Comparison of ENCODE assay signal across 16 cellular contexts in the genomic region with DNA sequence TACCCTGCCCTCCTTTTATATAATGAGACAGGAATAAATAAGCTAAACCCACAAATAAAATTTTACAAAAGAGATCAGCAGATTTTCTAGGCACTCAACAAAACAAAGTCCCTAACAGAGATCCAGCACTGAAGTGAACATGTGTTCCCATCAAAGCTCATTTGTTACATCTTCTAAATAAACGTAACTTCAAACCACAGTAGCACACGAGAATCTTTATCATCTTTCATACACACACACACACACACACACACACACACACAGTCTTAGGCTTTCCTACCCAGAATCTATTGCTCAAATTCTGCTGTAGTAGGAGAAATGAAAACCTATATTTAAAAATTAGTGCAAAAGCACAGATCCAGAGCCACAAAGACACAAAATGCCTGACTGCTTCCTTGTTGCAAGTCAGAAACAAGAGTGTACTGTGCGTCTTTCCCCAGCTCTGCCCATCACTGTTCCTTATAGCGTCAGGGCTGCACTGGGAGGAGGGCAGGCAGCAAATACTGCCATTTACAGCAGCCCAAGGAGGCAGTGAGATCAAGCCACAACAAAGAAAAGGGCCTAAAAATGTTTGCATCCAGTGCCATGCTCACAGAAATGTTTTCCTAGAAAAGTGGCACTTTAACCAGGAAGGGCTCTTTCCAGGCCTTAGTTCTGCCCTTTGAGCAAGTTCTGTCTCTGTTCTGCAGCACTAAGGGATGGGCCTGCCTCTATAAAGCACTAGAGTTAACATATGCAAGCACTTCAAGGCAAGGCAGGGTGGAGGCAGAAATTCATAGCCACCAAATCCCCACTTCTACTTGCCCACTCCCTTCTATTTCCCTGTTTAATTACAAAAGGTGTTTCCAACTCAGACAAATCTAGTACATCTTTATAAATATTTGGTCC. TPM values are rescaled to one million over a fixed set of nuclear protein-coding genes. Genes with fewer than 3 reads are reported as not detected.
A peak's percentile ranks its signal among the peaks of the same experiment; 100 is the strongest.
DNase-seq lines count a peak whose midpoint lies in the region; ATAC-seq, FAIRE-seq and TF ChIP-seq lines count a peak whose summit lies in the region.
"Had no signal": no experiment of that assay in that cellular context is flagged by ENCODE, and none has a peak within 500 bp of the region (broad histone marks: within the 10 kb centered on the region; RNA-seq: fewer than 3 reads in every experiment).

No MANE protein-coding gene starts in this region.

- no peak overlapping the region for H3K4me3 Mint-ChIP-seq in activated naive CD4-positive, alpha-beta T cell treated with anti-CD3 and anti-CD28 coated beads, Interleukin-2, amount 10 ng/mL, durations not matched to agents 7 days and 5 days
- no peak overlapping the region for H3K4me3 Mint-ChIP-seq in astrocyte (ENCODE audit: unreplicated experiment)
- H3K4me3 Mint-ChIP-seq in stimulated activated naive B cell treated with anti-CD40 and anti-IgM and Interleukin-4, amounts not matched to agents 10 μg/mL and 1 μg/mL and 100 μg/mL, for 72 hours: no peak overlapping the region
- H3K4me3 Mint-ChIP-seq in activated CD4-positive, alpha-beta T cell treated with anti-CD3 and anti-CD28 coated beads, Interleukin-2, amount 10 ng/mL, durations not matched to agents 24 days and 14 days: no peak overlapping the region
- H3K4me3 Mint-ChIP-seq in activated CD8-positive, alpha-beta memory T cell treated with anti-CD3 and anti-CD28 coated beads, Interleukin-2, amount 10 ng/mL, durations not matched to agents 7 days and 5 days: no peak overlapping the region
- H3K4me3 Mint-ChIP-seq: endodermal cell had no signal

- H3K27me3 ChIP-seq in astrocyte (ENCODE audit: insufficient read depth, low read length): no peaks in the 10 kb centered on the region
- H3K27me3 ChIP-seq in mesendoderm (ENCODE audit: insufficient read depth, low read length, poor library complexity): no peaks in the 10 kb centered on the region
- H3K27me3 ChIP-seq: gastrocnemius medialis had no signal

- no CpG with 5 or more reads among the region's 4 CpGs for whole genome bisulfite sequencing in mesendoderm (ENCODE audit: extremely low coverage, insufficient coverage, low lambda C conversion rate)

- DNase-seq in activated naive CD4-positive, alpha-beta T cell treated with anti-CD3 and anti-CD28 coated beads, Interleukin-2, amount 10 ng/mL, durations not matched to agents 7 days and 5 days: no peak
- no peak for DNase-seq in activated naive CD4-positive, alpha-beta T cell (lab: John Stamatoyannopoulos, UW)
- DNase-seq in astrocyte (ENCODE audit: low read depth) (no peak), mesendoderm (no peak), GF-D8 (lab: John Stamatoyannopoulos, UW) (no peak)
- no peak for DNase-seq in stimulated activated naive B cell treated with anti-CD40 and anti-IgM and Interleukin-4, amounts not matched to agents 10 μg/mL and 1 μg/mL and 100 μg/mL, for 72 hours
- DNase-seq in activated CD4-positive, alpha-beta T cell treated with anti-CD3 and anti-CD28 coated beads, Interleukin-2, amount 10 ng/mL, durations not matched to agents 24 days and 14 days: no peak
- no peak for DNase-seq in activated CD8-positive, alpha-beta memory T cell treated with anti-CD3 and anti-CD28 coated beads, Interleukin-2, amount 10 ng/mL, durations not matched to agents 7 days and 5 days
- DNase-seq: endodermal cell, gastrocnemius medialis, NCI-H2171, SHP77 had no signal

- peaks cover 27% of the 10 kb centered on the region for H3K4me1 Mint-ChIP-seq in activated naive CD4-positive, alpha-beta T cell treated with anti-CD3 and anti-CD28 coated beads, Interleukin-2, amount 10 ng/mL, durations not matched to agents 7 days and 5 days
- H3K4me1 Mint-ChIP-seq in astrocyte (ENCODE audit: low read depth, unreplicated experiment): peaks cover 19% of the 10 kb centered on the region
- H3K4me1 Mint-ChIP-seq in stimulated activated naive B cell treated with anti-CD40 and anti-IgM and Interleukin-4, amounts not matched to agents 10 μg/mL and 1 μg/mL and 100 μg/mL, for 72 hours: peaks cover 14 to 39% of the 10 kb centered on the region in 2 donors
- H3K4me1 Mint-ChIP-seq in activated CD4-positive, alpha-beta T cell treated with anti-CD3 and anti-CD28 coated beads, Interleukin-2, amount 10 ng/mL, durations not matched to agents 24 days and 14 days: peaks cover 18% of the 10 kb centered on the region
- peaks cover 31% of the 10 kb centered on the region for H3K4me1 Mint-ChIP-seq in activated CD8-positive, alpha-beta memory T cell treated with anti-CD3 and anti-CD28 coated beads, Interleukin-2, amount 10 ng/mL, durations not matched to agents 7 days and 5 days

- H2BK15ac ChIP-seq in mesendoderm (replicated peaks; ENCODE audit: low read depth): no peak overlapping the region

- no peak overlapping the region for H2AFZ ChIP-seq in astrocyte (ENCODE audit: low read depth, low read length)

- intact Hi-C loops in activated CD4-positive, alpha-beta T cell treated with anti-CD3 and anti-CD28 coated beads, Interleukin-2, amount 10 ng/mL, durations not matched to agents 24 days and 14 days (cut with micrococcal nuclease): no loop called here

- no peak for ATAC-seq in stimulated activated naive B cell treated with anti-CD40 and anti-IgM and Interleukin-4, amounts not matched to agents 10 μg/mL and 1 μg/mL and 100 μg/mL, for 72 hours (replicated peaks)
- no peak for ATAC-seq in activated CD8-positive, alpha-beta memory T cell treated with anti-CD3 and anti-CD28 coated beads, Interleukin-2, amount 10 ng/mL, durations not matched to agents 7 days and 5 days
- ATAC-seq: gastrocnemius medialis had no signal

- H3K79me1 ChIP-seq in mesendoderm (ENCODE audit: low read length): peaks cover 15% of the 10 kb centered on the region

- H3K9me3 ChIP-seq in astrocyte (ENCODE audit: insufficient read depth, low read depth, low read length): no peaks in the 10 kb centered on the region
- H3K9me3 ChIP-seq: gastrocnemius medialis, thoracic aorta had no signal

- no peak for FAIRE-seq in astrocyte (lab: Jason Lieb, UNC)
- FAIRE-seq: A204.1, TTC549 had no signal

- H3K36me3 ChIP-seq in astrocyte (ENCODE audit: insufficient read depth, low read length): peaks cover 7% of the 10 kb centered on the region
- H3K36me3 ChIP-seq in mesendoderm (ENCODE audit: control insufficient read depth, insufficient read depth, low read length): peaks cover 3% of the 10 kb centered on the region
- H3K36me3 ChIP-seq: thoracic aorta had no signal

- no peak overlapping the region for H3K27ac ChIP-seq in astrocyte (ENCODE audit: low read depth, low read length)
- no peak overlapping the region for H3K27ac ChIP-seq in mesendoderm (ENCODE audit: low read depth, low read length)
- H3K27ac ChIP-seq: gastrocnemius medialis, thoracic aorta had no signal

- H3K27ac Mint-ChIP-seq in activated naive CD4-positive, alpha-beta T cell treated with anti-CD3 and anti-CD28 coated beads, Interleukin-2, amount 10 ng/mL, durations not matched to agents 7 days and 5 days: peak overlapping the region; percentile 50
- peak overlapping the region; percentile 58 for H3K27ac Mint-ChIP-seq in astrocyte (ENCODE audit: unreplicated experiment)
- H3K27ac Mint-ChIP-seq in stimulated activated naive B cell treated with anti-CD40 and anti-IgM and Interleukin-4, amounts not matched to agents 10 μg/mL and 1 μg/mL and 100 μg/mL, for 72 hours: peak overlapping the region; percentile 65
- H3K27ac Mint-ChIP-seq in activated CD4-positive, alpha-beta T cell treated with anti-CD3 and anti-CD28 coated beads, Interleukin-2, amount 10 ng/mL, durations not matched to agents 24 days and 14 days: no peak overlapping the region
- no peak overlapping the region for H3K27ac Mint-ChIP-seq in activated CD8-positive, alpha-beta memory T cell treated with anti-CD3 and anti-CD28 coated beads, Interleukin-2, amount 10 ng/mL, durations not matched to agents 7 days and 5 days

- H3K4me1 ChIP-seq in astrocyte (ENCODE audit: insufficient read depth, low read length) (peaks cover 6% of the 10 kb centered on the region), mesendoderm (ENCODE audit: control insufficient read depth, low read depth, low read length) (no peaks in the 10 kb centered on the region)

- H2BK5ac ChIP-seq in mesendoderm (ENCODE audit: low read length): no peak overlapping the region

- H2AK5ac ChIP-seq in mesendoderm (ENCODE audit: low read length): no peak overlapping the region

- H3K18ac ChIP-seq in mesendoderm (ENCODE audit: low read length): no peak overlapping the region

- no peak overlapping the region for H4K8ac ChIP-seq in mesendoderm (ENCODE audit: low read depth, low read length)

- peaks cover 58% of the 10 kb centered on the region for H4K20me1 ChIP-seq in astrocyte (ENCODE audit: insufficient read depth, low read length)

- peaks cover 89% of the 10 kb centered on the region for H3K79me2 ChIP-seq in astrocyte (ENCODE audit: insufficient read depth, low read length)
- H3K79me2 ChIP-seq in mesendoderm (ENCODE audit: control insufficient read depth, insufficient read depth, low read length): peaks cover 31% of the 10 kb centered on the region

- H3K4me3 ChIP-seq in astrocyte (ENCODE audit: insufficient read depth, low read depth, low read length): no peak overlapping the region
- no peak overlapping the region for H3K4me3 ChIP-seq in mesendoderm (ENCODE audit: low read length)
- H3K4me3 ChIP-seq: gastrocnemius medialis, thoracic aorta had no signal

- TF ChIP-seq CTCF in astrocyte (IDR thresholded peaks at IDR 0.05; ENCODE audit: insufficient read depth, low read depth, low read length): no peak

- peak overlapping the region; percentile 15 for H3K23ac ChIP-seq in mesendoderm (ENCODE audit: low read length)

- no peak overlapping the region for H4K5ac ChIP-seq in mesendoderm (ENCODE audit: low read length)

- H3K9me3 Mint-ChIP-seq in activated naive CD4-positive, alpha-beta T cell treated with anti-CD3 and anti-CD28 coated beads, Interleukin-2, amount 10 ng/mL, durations not matched to agents 7 days and 5 days: no peaks in the 10 kb centered on the region
- H3K9me3 Mint-ChIP-seq in astrocyte (ENCODE audit: unreplicated experiment): peaks cover 2% of the 10 kb centered on the region
- no peaks in the 10 kb centered on the region for H3K9me3 Mint-ChIP-seq in stimulated activated naive B cell treated with anti-CD40 and anti-IgM and Interleukin-4, amounts not matched to agents 10 μg/mL and 1 μg/mL and 100 μg/mL, for 72 hours
- no peaks in the 10 kb centered on the region for H3K9me3 Mint-ChIP-seq in activated CD4-positive, alpha-beta T cell treated with anti-CD3 and anti-CD28 coated beads, Interleukin-2, amount 10 ng/mL, durations not matched to agents 24 days and 14 days
- no peaks in the 10 kb centered on the region for H3K9me3 Mint-ChIP-seq in activated CD8-positive, alpha-beta memory T cell treated with anti-CD3 and anti-CD28 coated beads, Interleukin-2, amount 10 ng/mL, durations not matched to agents 7 days and 5 days (ENCODE audit: low read depth)
- H3K9me3 Mint-ChIP-seq: endodermal cell had no signal

- H3K56ac ChIP-seq in mesendoderm (ENCODE audit: low read length): no peak overlapping the region

- H3K9ac ChIP-seq in astrocyte (ENCODE audit: low read length) (no peak overlapping the region), mesendoderm (ENCODE audit: low read length) (no peak overlapping the region)

- H3K36me3 Mint-ChIP-seq in activated naive CD4-positive, alpha-beta T cell treated with anti-CD3 and anti-CD28 coated beads, Interleukin-2, amount 10 ng/mL, durations not matched to agents 7 days and 5 days: peaks cover 32% of the 10 kb centered on the region
- peaks cover 6% of the 10 kb centered on the region for H3K36me3 Mint-ChIP-seq in astrocyte (ENCODE audit: low read depth, unreplicated experiment)
- H3K36me3 Mint-ChIP-seq in stimulated activated naive B cell treated with anti-CD40 and anti-IgM and Interleukin-4, amounts not matched to agents 10 μg/mL and 1 μg/mL and 100 μg/mL, for 72 hours: peaks cover 14 to 25% of the 10 kb centered on the region in 2 donors
- peaks cover 33% of the 10 kb centered on the region for H3K36me3 Mint-ChIP-seq in activated CD4-positive, alpha-beta T cell treated with anti-CD3 and anti-CD28 coated beads, Interleukin-2, amount 10 ng/mL, durations not matched to agents 24 days and 14 days (ENCODE audit: low read depth)
- peaks cover 32% of the 10 kb centered on the region for H3K36me3 Mint-ChIP-seq in activated CD8-positive, alpha-beta memory T cell treated with anti-CD3 and anti-CD28 coated beads, Interleukin-2, amount 10 ng/mL, durations not matched to agents 7 days and 5 days

- H3K27me3 Mint-ChIP-seq in activated naive CD4-positive, alpha-beta T cell treated with anti-CD3 and anti-CD28 coated beads, Interleukin-2, amount 10 ng/mL, durations not matched to agents 7 days and 5 days: no peaks in the 10 kb centered on the region
- H3K27me3 Mint-ChIP-seq in astrocyte (ENCODE audit: low read depth, unreplicated experiment): no peaks in the 10 kb centered on the region
- H3K27me3 Mint-ChIP-seq in stimulated activated naive B cell treated with anti-CD40 and anti-IgM and Interleukin-4, amounts not matched to agents 10 μg/mL and 1 μg/mL and 100 μg/mL, for 72 hours: no peaks in the 10 kb centered on the region
- H3K27me3 Mint-ChIP-seq in activated CD4-positive, alpha-beta T cell treated with anti-CD3 and anti-CD28 coated beads, Interleukin-2, amount 10 ng/mL, durations not matched to agents 24 days and 14 days: no peaks in the 10 kb centered on the region
- no peaks in the 10 kb centered on the region for H3K27me3 Mint-ChIP-seq in activated CD8-positive, alpha-beta memory T cell treated with anti-CD3 and anti-CD28 coated beads, Interleukin-2, amount 10 ng/mL, durations not matched to agents 7 days and 5 days

- no peak overlapping the region for H3K4ac ChIP-seq in mesendoderm (ENCODE audit: low read depth, low read length)

- no peak overlapping the region for H2BK120ac ChIP-seq in mesendoderm (ENCODE audit: low read depth, low read length)

- CTCF ChIA-PET in activated naive CD4-positive, alpha-beta T cell treated with anti-CD3 and anti-CD28 coated beads, Interleukin-2, amount 10 ng/mL, durations not matched to agents 7 days and 5 days (lab: Charles Lee): no interaction called here
- CTCF ChIA-PET in activated CD8-positive, alpha-beta memory T cell treated with anti-CD3 and anti-CD28 coated beads, Interleukin-2, amount 10 ng/mL, durations not matched to agents 7 days and 5 days (lab: Charles Lee): interaction anchor here (0.8 kb wide), 1 partner anchor 22 kb away, joined by 3 read pairs; no protein-coding TSS in a partner anchor

- no peak overlapping the region for H3K4me2 ChIP-seq in astrocyte (ENCODE audit: low read length)
- no peak overlapping the region for H3K4me2 ChIP-seq in mesendoderm (ENCODE audit: low read length)

RNA-seq across cellular contexts. Expression of a gene that starts 6.0 kb away (rescaled TPM):
- total RNA-seq in astrocyte: 34.5 and 38.3 TPM in 2 replicates
- 18.7 TPM for polyA plus RNA-seq in mesendoderm (2013, experiment 1 of 2)
- 17.1 TPM for polyA plus RNA-seq in mesendoderm (2013, experiment 2 of 2)
- total RNA-seq in activated CD4-positive, alpha-beta T cell treated with anti-CD3 and anti-CD28 coated beads, Interleukin-2, amount 10 ng/mL, durations not matched to agents 24 days and 14 days: 39.6 and 42.2 TPM in 2 replicates
- 10 to 100 TPM; 38.3 to 41.0 TPM for total RNA-seq in activated CD8-positive, alpha-beta memory T cell treated with anti-CD3 and anti-CD28 coated beads, Interleukin-2, amount 10 ng/mL, durations not matched to agents 7 days and 5 days

RNA-seq across cellular contexts. Expression of a gene that starts 19.3 kb away (rescaled TPM):
- total RNA-seq in astrocyte: not detected in 2 replicates
- polyA plus RNA-seq in mesendoderm (2013, experiment 1 of 2): 0.04 TPM
- 0.03 TPM for polyA plus RNA-seq in mesendoderm (2013, experiment 2 of 2)
- not detected in 2 replicates for total RNA-seq in activated CD4-positive, alpha-beta T cell treated with anti-CD3 and anti-CD28 coated beads, Interleukin-2, amount 10 ng/mL, durations not matched to agents 24 days and 14 days
- total RNA-seq in activated CD8-positive, alpha-beta memory T cell treated with anti-CD3 and anti-CD28 coated beads, Interleukin-2, amount 10 ng/mL, durations not matched to agents 7 days and 5 days: under 1 TPM in 1 of 2 experiments, not detected in 1; 0.16 TPM
- total RNA-seq: endodermal cell, gastrocnemius medialis, skeletal muscle tissue had no signal

RNA-seq across cellular contexts. Expression of a gene that starts 22.7 kb away (rescaled TPM):
- total RNA-seq in astrocyte: 2.7 and 3.9 TPM in 2 replicates
- polyA plus RNA-seq in mesendoderm (2013, experiment 1 of 2): 0.62 TPM
- 0.69 TPM for polyA plus RNA-seq in mesendoderm (2013, experiment 2 of 2)
- total RNA-seq in activated CD4-positive, alpha-beta T cell treated with anti-CD3 and anti-CD28 coated beads, Interleukin-2, amount 10 ng/mL, durations not matched to agents 24 days and 14 days: 1.1 and 1.4 TPM in 2 replicates
- total RNA-seq in activated CD8-positive, alpha-beta memory T cell treated with anti-CD3 and anti-CD28 coated beads, Interleukin-2, amount 10 ng/mL, durations not matched to agents 7 days and 5 days: under 1 TPM; 0.73 to 0.85 TPM
- total RNA-seq: endodermal cell had no signal

RNA-seq across cellular contexts. Expression of a gene that starts 33.4 kb away (rescaled TPM):
- total RNA-seq in astrocyte: 18.9 and 26.2 TPM in 2 replicates
- polyA plus RNA-seq in mesendoderm (2013, experiment 1 of 2): 0.06 TPM
- polyA plus RNA-seq in mesendoderm (2013, experiment 2 of 2): 0.17 TPM
- 91.7 and 93.6 TPM in 2 replicates for total RNA-seq in activated CD4-positive, alpha-beta T cell treated with anti-CD3 and anti-CD28 coated beads, Interleukin-2, amount 10 ng/mL, durations not matched to agents 24 days and 14 days
- 100 to 1,000 TPM; 149 to 212 TPM for total RNA-seq in activated CD8-positive, alpha-beta memory T cell treated with anti-CD3 and anti-CD28 coated beads, Interleukin-2, amount 10 ng/mL, durations not matched to agents 7 days and 5 days

RNA-seq across cellular contexts. Expression of a gene that starts 56.6 kb away (rescaled TPM):
- 21.4 and 24.6 TPM in 2 replicates for total RNA-seq in astrocyte
- polyA plus RNA-seq in mesendoderm (2013, experiment 1 of 2): 16.1 TPM
- polyA plus RNA-seq in mesendoderm (2013, experiment 2 of 2): 15.8 TPM
- total RNA-seq in activated CD4-positive, alpha-beta T cell treated with anti-CD3 and anti-CD28 coated beads, Interleukin-2, amount 10 ng/mL, durations not matched to agents 24 days and 14 days: 43.5 and 45.8 TPM in 2 replicates
- 10 to 100 TPM; 46.6 to 47.9 TPM for total RNA-seq in activated CD8-positive, alpha-beta memory T cell treated with anti-CD3 and anti-CD28 coated beads, Interleukin-2, amount 10 ng/mL, durations not matched to agents 7 days and 5 days

Comparison
In these comparisons a context has a peak if more than half of its experiments do, and no peak if none do; other contexts are left out.
1. H3K27ac Mint-ChIP-seq: peak in activated naive CD4-positive, alpha-beta T cell treated with anti-CD3 and anti-CD28 coated beads, Interleukin-2, amount 10 ng/mL, durations not matched to agents 7 days and 5 days (single experiment), astrocyte (single experiment) and stimulated activated naive B cell treated with anti-CD40 and anti-IgM and Interleukin-4, amounts not matched to agents 10 μg/mL and 1 μg/mL and 100 μg/mL, for 72 hours (single experiment); none in activated CD4-positive, alpha-beta T cell treated with anti-CD3 and anti-CD28 coated beads, Interleukin-2, amount 10 ng/mL, durations not matched to agents 24 days and 14 days (single experiment) and activated CD8-positive, alpha-beta memory T cell treated with anti-CD3 and anti-CD28 coated beads, Interleukin-2, amount 10 ng/mL, durations not matched to agents 7 days and 5 days (single experiment).